ENCODE assay signal across 14 cellular contexts in the genomic region with DNA sequence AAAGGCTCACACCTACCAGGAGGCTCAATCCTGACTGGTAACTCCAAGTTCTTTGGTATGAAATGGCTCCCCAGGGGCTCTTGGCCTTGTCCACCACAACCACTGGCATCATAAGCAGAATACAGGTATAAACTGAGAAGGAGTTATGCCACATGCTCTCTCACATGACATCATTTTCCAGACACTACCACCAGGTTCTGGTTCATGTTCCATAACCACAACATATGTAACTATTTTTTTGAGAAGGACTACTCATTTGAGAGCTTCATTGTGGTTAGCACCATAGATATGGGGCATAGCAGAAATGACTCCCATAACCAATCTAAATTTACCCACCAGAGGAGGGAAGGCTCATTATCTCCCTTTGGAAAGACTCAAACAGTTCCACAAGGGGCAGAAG. TPM values are rescaled to one million over a fixed set of nuclear protein-coding genes. Genes with fewer than 3 reads are reported as not detected.
"Had no signal": no experiment of that assay in that cellular context is flagged by ENCODE, and none has a peak within 500 bp of the region (broad histone marks: within the 10 kb centered on the region; RNA-seq: fewer than 3 reads in every experiment).

No MANE protein-coding gene starts in this region.

- ATAC-seq: psoas muscle, right lobe of liver had no signal

- H3K4me1 Mint-ChIP-seq: activated CD4-positive, alpha-beta T cell treated with anti-CD3 and anti-CD28 coated beads, Interleukin-2, amount 10 ng/mL, durations not matched to agents 7 days and 5 days; endodermal cell; neural progenitor cell had no signal

- H3K27me3 Mint-ChIP-seq: activated CD4-positive, alpha-beta T cell treated with anti-CD3 and anti-CD28 coated beads, Interleukin-2, amount 10 ng/mL, durations not matched to agents 7 days and 5 days had no signal

- H3K4me3 ChIP-seq: dorsolateral prefrontal cortex, lung, neural progenitor cell, psoas muscle, right lobe of liver, SJSA1, spleen, transverse colon had no signal

- H3K4me3 Mint-ChIP-seq: activated CD4-positive, alpha-beta T cell treated with anti-CD3 and anti-CD28 coated beads, Interleukin-2, amount 10 ng/mL, durations not matched to agents 7 days and 5 days; endodermal cell; mesothelial cell of epicardium; neural progenitor cell had no signal

- H3K27me3 ChIP-seq: dorsolateral prefrontal cortex, neural progenitor cell, right lobe of liver, SJSA1, spleen, transverse colon had no signal

- H3K27ac Mint-ChIP-seq: activated CD4-positive, alpha-beta T cell treated with anti-CD3 and anti-CD28 coated beads, Interleukin-2, amount 10 ng/mL, durations not matched to agents 7 days and 5 days; endodermal cell; mesothelial cell of epicardium; neural progenitor cell had no signal

- H3K4me1 ChIP-seq: neural progenitor cell, psoas muscle, right lobe of liver, SJSA1, spleen, transverse colon had no signal

- DNase-seq: activated CD4-positive, alpha-beta T cell treated with anti-CD3 and anti-CD28 coated beads, Interleukin-2, amount 10 ng/mL, durations not matched to agents 7 days and 5 days; activated effector memory CD4-positive, alpha-beta T cell treated with anti-CD3 and anti-CD28 coated beads, Interleukin-2, amount 50 U/mL, for 16 hours; dorsolateral prefrontal cortex; endodermal cell; psoas muscle; right lobe of liver; spleen; stimulated activated CD4-positive, alpha-beta T cell treated with anti-CD3 and anti-CD28 coated beads, Interleukin-2, amount 100 ng/mL, for 24 hours; substantia nigra; transverse colon had no signal

- H3K9me3 ChIP-seq: psoas muscle, right lobe of liver, SJSA1, spleen, transverse colon had no signal

- H3K9me3 Mint-ChIP-seq: activated CD4-positive, alpha-beta T cell treated with anti-CD3 and anti-CD28 coated beads, Interleukin-2, amount 10 ng/mL, durations not matched to agents 7 days and 5 days; endodermal cell; neural progenitor cell had no signal

- H3K27ac ChIP-seq: dorsolateral prefrontal cortex, neural progenitor cell, psoas muscle, right lobe of liver, SJSA1, spleen, transverse colon had no signal

RNA-seq across cellular contexts. Expression of a gene that starts 19.6 kb away (rescaled TPM):
- total RNA-seq: activated CD4-positive, alpha-beta T cell treated with anti-CD3 and anti-CD28 coated beads, Interleukin-2, amount 10 ng/mL, durations not matched to agents 7 days and 5 days had no signal
